In the genomic region with DNA sequence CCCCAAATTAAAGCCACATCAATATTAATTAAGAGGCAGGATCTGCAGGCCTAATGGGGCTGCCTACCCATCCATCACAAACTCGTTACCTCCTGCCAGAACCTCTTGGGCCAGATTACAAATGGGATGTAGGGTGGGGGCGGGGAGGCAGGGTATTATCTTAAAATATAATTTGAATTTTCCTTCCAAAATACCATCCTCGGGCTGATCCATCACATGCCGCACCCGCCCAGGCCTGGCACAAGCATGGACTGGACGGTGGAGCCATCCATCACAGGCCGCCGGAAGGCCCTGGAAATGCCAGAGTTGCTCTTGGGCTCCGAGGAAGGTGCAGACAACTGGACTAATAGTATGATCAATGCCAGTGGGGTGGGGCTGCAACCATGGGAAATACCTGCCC, we compare ENCODE assay signal across 3 cellular contexts.
"Had no signal": no experiment of that assay in that cellular context is flagged by ENCODE, and none has a peak within 500 bp of the region (broad histone marks: within the 10 kb centered on the region; RNA-seq: fewer than 3 reads in every experiment).

No MANE protein-coding gene starts in this region.

- H3K4me3 ChIP-seq: GM12878 had no signal

- DNase-seq: GDM1, GF-D8 had no signal
